ENCODE assay signal across 8 cellular contexts in genomic region chr1:85581138-85581801, GRCh38. TPM values are rescaled to one million over a fixed set of nuclear protein-coding genes. Genes with fewer than 3 reads are reported as not detected.
DNase-seq lines count a peak whose midpoint lies in the region; ATAC-seq and TF ChIP-seq lines count a peak whose summit lies in the region.

No MANE protein-coding gene starts in this region.

- H3K9me3 ChIP-seq in CD4-positive, alpha-beta T cell (ENCODE audit: control insufficient read depth, low read length), result no peaks in the 10 kb centered on the region
- H3K9me3 ChIP-seq in neuronal stem cell (replicated peaks in 1 of 2; ENCODE audit: control insufficient read depth in 2 of 2, insufficient read depth in 1 of 2, low read depth in 1 of 2, low read length in 2 of 2), result peaks cover 0 to 7% of the 10 kb centered on the region in 2 donors

- no peaks in the 10 kb centered on the region for H3K36me3 Mint-ChIP-seq in CD4-positive, alpha-beta T cell (ENCODE audit: low read depth)
- H3K36me3 Mint-ChIP-seq in activated T-cell treated with anti-CD3 and anti-CD28 coated beads, Interleukin-2, amount 50 U/mL, for 72 hours (ENCODE audit: insufficient read depth in 2 of 2), result no peaks in the 10 kb centered on the region

- no peak overlapping the region for H4K8ac ChIP-seq in neuronal stem cell (ENCODE audit: low read depth, low read length)

- H3K4me1 ChIP-seq in foreskin keratinocyte (peaks cover 29% of the 10 kb centered on the region), neuronal stem cell (ENCODE audit: control insufficient read depth in 2 of 2, insufficient read depth in 1 of 2, low read depth in 1 of 2, low read length in 2 of 2) (peaks cover 17 to 39% of the 10 kb centered on the region in 2 donors)

- intact Hi-C loops in CD4-positive, alpha-beta T cell (cut with DNase I, micrococcal nuclease), result no loop called here

- H3K4me1 Mint-ChIP-seq in CD4-positive, alpha-beta T cell (ENCODE audit: low read depth), result peaks cover 24% of the 10 kb centered on the region
- H3K4me1 Mint-ChIP-seq in activated T-cell treated with anti-CD3 and anti-CD28 coated beads, Interleukin-2, amount 50 U/mL, for 72 hours (ENCODE audit: low read depth), result peaks cover 31% of the 10 kb centered on the region

- H3K18ac ChIP-seq in neuronal stem cell (ENCODE audit: low read length), result peak overlapping the region; percentile 100

- peak overlapping the region; percentile 95 for H2AFZ ChIP-seq in neuronal stem cell (ENCODE audit: low read length)

- H2BK12ac ChIP-seq in neuronal stem cell (ENCODE audit: low read length), result no peak overlapping the region

- no peak overlapping the region for H3K27ac Mint-ChIP-seq in CD4-positive, alpha-beta T cell
- no peak overlapping the region for H3K27ac Mint-ChIP-seq in activated T-cell treated with anti-CD3 and anti-CD28 coated beads, Interleukin-2, amount 50 U/mL, for 72 hours

- WGBS in neuronal stem cell (ENCODE audit: extremely low coverage in 2 of 2, insufficient read length in 2 of 2, insufficient replicate concordance in 1 of 2), 2 donors, result no CpG with 5 or more reads among the region's 45 CpGs

- H3K4ac ChIP-seq in neuronal stem cell (ENCODE audit: low read length), result peak overlapping the region; percentile 96

- H3K27me3 Mint-ChIP-seq in CD4-positive, alpha-beta T cell, result peaks cover 85% of the 10 kb centered on the region
- H3K27me3 Mint-ChIP-seq in activated T-cell treated with anti-CD3 and anti-CD28 coated beads, Interleukin-2, amount 50 U/mL, for 72 hours (ENCODE audit: low read depth), result peaks cover 64% of the 10 kb centered on the region

- peak overlapping the region; percentile 100 for H2BK5ac ChIP-seq in neuronal stem cell (ENCODE audit: low read length)

- peak overlapping the region; percentile 100 for H3K9ac ChIP-seq in neuronal stem cell (ENCODE audit: low read depth, low read length, poor library complexity)

- CTCF ChIA-PET in CD4-positive, alpha-beta T cell (lab: Charles Lee), result no interaction called here

- H3K4me2 ChIP-seq in neuronal stem cell (ENCODE audit: insufficient read depth, low read length, poor library complexity, severe bottlenecking), result peak overlapping the region; percentile 59

- peak overlapping the region; percentile 100 for H3K23ac ChIP-seq in neuronal stem cell (ENCODE audit: low read depth, low read length, poor library complexity)

- H2AK5ac ChIP-seq in neuronal stem cell (ENCODE audit: low read depth, low read length), result peak overlapping the region; percentile 98

- peak overlapping the region; percentile 97 for H3K14ac ChIP-seq in neuronal stem cell (ENCODE audit: low read length)

- peaks cover 13 to 26% of the 10 kb centered on the region in 2 donors for H3K36me3 ChIP-seq in neuronal stem cell (replicated peaks in 1 of 2; ENCODE audit: control insufficient read depth in 2 of 2, insufficient read depth in 2 of 2, low read length in 2 of 2)

- H3K9me3 Mint-ChIP-seq in CD4-positive, alpha-beta T cell, result no peaks in the 10 kb centered on the region
- H3K9me3 Mint-ChIP-seq in activated T-cell treated with anti-CD3 and anti-CD28 coated beads, Interleukin-2, amount 50 U/mL, for 72 hours, result no peaks in the 10 kb centered on the region

- ATAC-seq in CD4-positive, alpha-beta T cell (ENCODE audit: poor library complexity), result peak; percentile 41
- ATAC-seq in GM19351 (IDR thresholded peaks at IDR 0.05; ENCODE audit: unreplicated experiment), result peak; percentile 44
- ATAC-seq in activated T-cell treated with anti-CD3 and anti-CD28 coated beads, Interleukin-2, amount 50 U/mL, for 72 hours (replicated peaks in 1 of 2), result peak; percentile 71 to 74
- peak; percentile 49 for ATAC-seq in foreskin keratinocyte

- H3K27me3 ChIP-seq in CD4-positive, alpha-beta T cell (ENCODE audit: control insufficient read depth, insufficient read depth, low read length), result peaks cover 64% of the 10 kb centered on the region
- H3K27me3 ChIP-seq in foreskin keratinocyte (no peaks in the 10 kb centered on the region), neuronal stem cell (ENCODE audit: control insufficient read depth in 3 of 3, insufficient read depth in 3 of 3, low read depth in 1 of 3, low read length in 3 of 3) (peaks cover 0 to 4% (median 0%) of the 10 kb centered on the region in 3 experiments)

- H4K91ac ChIP-seq in neuronal stem cell (ENCODE audit: low read depth, low read length, poor library complexity), result peak overlapping the region; percentile 98

- TF ChIP-seq CTCF in CD4-positive, alpha-beta T cell (IDR thresholded peaks at IDR 0.05), result no peak
- peak; percentile 78 for TF ChIP-seq CTCF in foreskin keratinocyte (conservative IDR thresholded peaks at IDR 0.05)

- peak overlapping the region; percentile 76 for H2BK15ac ChIP-seq in neuronal stem cell (ENCODE audit: low read length)

- peak overlapping the region; percentile 67 for H2BK120ac ChIP-seq in neuronal stem cell (ENCODE audit: low read depth, low read length)

- H3K79me1 ChIP-seq in neuronal stem cell (ENCODE audit: low read depth, low read length), result peaks cover 6% of the 10 kb centered on the region

- peak overlapping the region; percentile 82 to 97 for H3K4me3 ChIP-seq in neuronal stem cell (ENCODE audit: low read length in 2 of 2)

- POLR2A ChIA-PET in CD4-positive, alpha-beta T cell (lab: Charles Lee), result no interaction called here

- peak overlapping the region; percentile 2 for H3K4me3 Mint-ChIP-seq in CD4-positive, alpha-beta T cell
- peak overlapping the region; percentile 92 to 94 for H3K4me3 Mint-ChIP-seq in activated T-cell treated with anti-CD3 and anti-CD28 coated beads, Interleukin-2, amount 50 U/mL, for 72 hours

- no peak overlapping the region for H3K27ac ChIP-seq in CD4-positive, alpha-beta T cell (ENCODE audit: low read depth, low read length)
- H3K27ac ChIP-seq in foreskin keratinocyte (peak overlapping the region; percentile 71), neuronal stem cell (replicated peaks; ENCODE audit: low read length) (peak overlapping the region; percentile 89)

- DNase-seq in CD4-positive, alpha-beta T cell, result peak in 1 of 10 experiments; percentile 3
- DNase-seq in NCI-H1930 (lab: John Stamatoyannopoulos, UW) (peak; percentile 45 to 57), foreskin keratinocyte (peak; percentile 29 to 57), neuronal stem cell (ENCODE audit: low spot score) (peak; percentile 65), mesenteric fat pad (ENCODE audit: low spot score) (no peak), hepatic stellate cell (ENCODE audit: low spot score) (no peak)
- DNase-seq in activated T-cell treated with anti-CD3 and anti-CD28 coated beads, Interleukin-2, amount 50 U/mL, for 72 hours, result peak; percentile 75 to 78

RNA-seq across cellular contexts. Expression of gene CCN1, which starts 0.7 kb away (rescaled TPM):
- not detected for total RNA-seq in CD4-positive, alpha-beta T cell
- under 1 TPM in 1 of 2 donors, not detected in 1; 0.16 TPM for total RNA-seq in activated T-cell treated with anti-CD3 and anti-CD28 coated beads, Interleukin-2, amount 50 U/mL, for 72 hours
- 162 and 169 TPM in 2 replicates for total RNA-seq in foreskin keratinocyte
- 223 and 246 TPM in 2 replicates for polyA plus RNA-seq in foreskin keratinocyte
- 66.8 TPM for polyA plus RNA-seq in neuronal stem cell (2013, experiment 1 of 2)
- polyA plus RNA-seq in neuronal stem cell (2013, experiment 2 of 2), result 66.8 TPM
- total RNA-seq in mesenteric fat pad, result 536 TPM

Comparison
In these comparisons a context has a peak if more than half of its experiments do, and no peak if none do; other contexts are left out.
1. DNase-seq: peak in NCI-H1930 (2 of 2), activated T-cell treated with anti-CD3 and anti-CD28 coated beads, Interleukin-2, amount 50 U/mL, for 72 hours (2 of 2), foreskin keratinocyte (2 of 2) and neuronal stem cell (single experiment); none in mesenteric fat pad (single experiment) and hepatic stellate cell (single experiment).
2. RNA of gene CCN1, which starts 0.7 kb away (total RNA-seq): 536 TPM in mesenteric fat pad (single experiment) and 162 to 169 TPM in foreskin keratinocyte; 0.16 TPM in activated T-cell treated with anti-CD3 and anti-CD28 coated beads, Interleukin-2, amount 50 U/mL, for 72 hours and not detected in CD4-positive, alpha-beta T cell; every median in the first group is over 100 times any median in the second.
3. Peak in every context shown above with its lines, with median percentiles within 50 percentile points of each other: ATAC-seq.